ENCODE assay signal across 25 cellular contexts in the genomic region with DNA sequence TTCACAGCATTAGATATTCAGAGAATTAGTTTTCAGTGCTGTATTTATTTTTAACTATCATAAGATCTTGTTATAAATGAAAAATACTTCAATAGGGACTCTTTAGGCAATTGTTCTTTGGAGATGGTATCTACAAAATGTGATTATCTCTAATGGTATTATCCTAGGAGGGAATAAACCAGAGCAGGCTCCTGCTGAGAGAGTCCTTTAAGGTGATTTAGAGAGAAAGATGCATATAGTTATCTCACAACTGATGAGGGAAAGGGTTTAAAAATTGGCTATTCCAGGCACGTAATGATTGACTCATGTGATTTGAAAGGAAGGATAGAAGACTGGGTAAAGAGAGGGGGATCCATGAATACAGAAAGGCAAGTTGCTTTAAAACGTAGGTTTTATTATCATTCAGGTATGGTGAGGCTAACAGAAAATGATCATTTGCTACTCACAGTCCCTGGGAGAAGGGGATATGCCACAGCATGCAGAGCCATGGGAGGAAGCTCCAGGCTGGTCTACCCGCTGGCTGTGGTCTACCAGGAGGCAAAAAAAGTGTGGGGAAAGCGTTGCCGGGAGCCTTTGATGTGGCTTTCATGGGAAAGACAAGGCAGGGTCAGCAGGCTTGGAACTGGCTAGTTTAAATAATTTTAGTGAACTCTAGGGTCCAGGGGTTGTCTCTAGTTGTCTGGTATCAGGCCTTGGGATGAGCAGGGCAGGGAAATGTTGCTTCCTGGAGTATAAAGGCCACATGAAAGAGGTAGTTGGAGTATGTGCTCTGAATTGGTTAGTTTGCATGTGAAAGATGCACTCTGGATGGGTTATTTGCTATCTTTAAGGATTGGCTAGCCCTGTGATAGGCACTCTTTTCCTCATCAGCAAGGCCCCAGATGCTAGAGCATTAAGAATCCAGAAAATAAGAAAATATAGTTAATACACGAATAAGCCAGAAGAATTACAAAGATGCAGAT.
A peak's percentile ranks its signal among the peaks of the same experiment; 100 is the strongest.
DNase-seq lines count a peak whose midpoint lies in the region; ATAC-seq and TF ChIP-seq lines count a peak whose summit lies in the region.
"Had no signal": no experiment of that assay in that cellular context is flagged by ENCODE, and none has a peak within 500 bp of the region (broad histone marks: within the 10 kb centered on the region; RNA-seq: fewer than 3 reads in every experiment).

No MANE protein-coding gene starts in this region.

- TF ChIP-seq EP300 in tibial nerve (IDR thresholded peaks at IDR 0.05): no peak

- H3K27ac ChIP-seq in A673 (ENCODE audit: low read depth, low read length, poor library complexity, severe bottlenecking) (no peak overlapping the region), HUES48 (ENCODE audit: low read depth, low read length) (peak overlapping the region; percentile 18), iPS-20b (ENCODE audit: low read length) (peak overlapping the region; percentile 18), body of pancreas (no peak overlapping the region), tibial nerve (no peak overlapping the region), testis (no peak overlapping the region)
- H3K27ac ChIP-seq: C4-2B, PC-9, SK-N-MC had no signal

- no peaks in the 10 kb centered on the region for H3K27me3 Mint-ChIP-seq in WTC11 (ENCODE audit: low read depth)
- H3K27me3 Mint-ChIP-seq: CD8-positive, alpha-beta memory T cell had no signal

- WGBS in body of pancreas, 2 donors: 72 to 89% methylated on average over 5 to 6 of the region's 6 CpGs
- WGBS in tibial nerve, 2 donors: 76 to 94% methylated on average over 5 to 6 of the region's 6 CpGs
- WGBS in testis, 2 donors: 90 to 93% methylated on average over 5 of the region's 6 CpGs

- POLR2A ChIA-PET in A673 (lab: Charles Lee; ENCODE audit: low non-redundant PET) (no interaction called here), WTC11 (lab: Charles Lee) (no interaction called here)

- TF ChIP-seq CTCF in A673 (conservative IDR thresholded peaks at IDR 0.05; ENCODE audit: low read depth, low read length) (no peak), WTC11 (IDR thresholded peaks at IDR 0.05) (no peak), body of pancreas (IDR thresholded peaks at IDR 0.05) (no peak), tibial nerve (IDR thresholded peaks at IDR 0.05) (no peak), testis (IDR thresholded peaks at IDR 0.05) (no peak)

- H3K4me3 ChIP-seq in A673 (ENCODE audit: low read depth, low read length, poor library complexity, severe bottlenecking) (no peak overlapping the region), HUES48 (ENCODE audit: low read depth, low read length) (no peak overlapping the region), iPS-20b (ENCODE audit: low read length) (no peak overlapping the region), body of pancreas (no peak overlapping the region), tibial nerve (no peak overlapping the region), testis (no peak overlapping the region)
- H3K4me3 ChIP-seq: HAP-1, PC-9, SK-N-MC had no signal

- DNase-seq in A673 (ENCODE audit: low spot score): peak; percentile 5
- no peak for DNase-seq in WTC11 (ENCODE audit: low spot score)
- no peak for DNase-seq in body of pancreas
- no peak for DNase-seq in tibial nerve (ENCODE audit: low spot score in 2 of 2)
- DNase-seq in testis: no peak
- DNase-seq in superior temporal gyrus (ENCODE audit: extremely low spot score): no peak
- DNase-seq: 8988T; AML-193; Calu3; CD8-positive, alpha-beta memory T cell; DMS153; GDM1; Kasumi-1; NCI-H1694 treated with DMSO at 0.1 percent for 48 hours; NCI-H2081 treated with DMSO at 0.1 percent for 48 hours; NCI-H2171 treated with DMSO at 0.1 percent for 48 hours; NCI-H524 treated with DMSO at 0.1 percent for 48 hours; PC-9; RPMI8226; SHP77 had no signal

- H3K9me3 ChIP-seq in A673 (ENCODE audit: low read depth, low read length, poor library complexity, severe bottlenecking) (no peaks in the 10 kb centered on the region), HUES48 (ENCODE audit: control insufficient read depth, insufficient read depth, low read length) (no peaks in the 10 kb centered on the region), iPS-20b (ENCODE audit: insufficient read depth, low read depth, low read length) (no peaks in the 10 kb centered on the region), body of pancreas (no peaks in the 10 kb centered on the region), tibial nerve (no peaks in the 10 kb centered on the region), testis (no peaks in the 10 kb centered on the region)
- H3K9me3 ChIP-seq: HAP-1 had no signal

- intact Hi-C loops in A673 (cut with micrococcal nuclease; ENCODE audit: unreplicated experiment) (no loop called here), body of pancreas (cut with DNase I) (no loop called here), testis (cut with DNase I; ENCODE audit: low total_unique reads) (no loop called here)

- TF ChIP-seq POLR2A in body of pancreas (IDR thresholded peaks at IDR 0.05) (no peak), tibial nerve (IDR thresholded peaks at IDR 0.05) (no peak), testis (IDR thresholded peaks at IDR 0.05) (no peak)

- CTCF ChIA-PET in A673 (lab: Charles Lee) (no interaction called here), WTC11 (lab: Charles Lee) (no interaction called here)

- H3K4me1 Mint-ChIP-seq in WTC11: peaks cover 36% of the 10 kb centered on the region
- H3K4me1 Mint-ChIP-seq: CD8-positive, alpha-beta memory T cell had no signal

- H3K4me1 ChIP-seq in A673 (ENCODE audit: insufficient read depth, low read length, poor library complexity, severe bottlenecking) (no peaks in the 10 kb centered on the region), HUES48 (ENCODE audit: control insufficient read depth, insufficient read depth, low read length) (peaks cover 31% of the 10 kb centered on the region), iPS-20b (ENCODE audit: insufficient read depth, low read length) (peaks cover 22% of the 10 kb centered on the region; the same call in 1 of the 2 replicates), body of pancreas (peaks cover 15% of the 10 kb centered on the region), tibial nerve (no peaks in the 10 kb centered on the region), testis (no peaks in the 10 kb centered on the region)
- H3K4me1 ChIP-seq: HAP-1 had no signal

- H3K9ac ChIP-seq in HUES48 (ENCODE audit: low read depth, low read length) (no peak overlapping the region), iPS-20b (ENCODE audit: low read depth, low read length) (no peak overlapping the region)

- H3K4me3 Mint-ChIP-seq in WTC11: no peak overlapping the region
- H3K4me3 Mint-ChIP-seq: CD8-positive, alpha-beta memory T cell had no signal

- H3K9me3 Mint-ChIP-seq in WTC11: peaks cover 61% of the 10 kb centered on the region

- BruUV-seq in A673 (replicated peaks; lab: Mats Ljungman, UMichigan): no TSS peak

- H3K36me3 ChIP-seq in A673 (ENCODE audit: insufficient read depth, low read length, poor library complexity, severe bottlenecking) (no peaks in the 10 kb centered on the region), HUES48 (ENCODE audit: control insufficient read depth, insufficient read depth, low read length) (no peaks in the 10 kb centered on the region), iPS-20b (ENCODE audit: insufficient read depth, low read depth, low read length) (no peaks in the 10 kb centered on the region), body of pancreas (replicated peaks in 1 of 2; ENCODE audit: insufficient read depth in 1 of 2, low read depth in 2 of 2) (no peaks in the 10 kb centered on the region), tibial nerve (no peaks in the 10 kb centered on the region), testis (ENCODE audit: low read depth, missing control alignments) (no peaks in the 10 kb centered on the region)
- H3K36me3 ChIP-seq: HAP-1 had no signal

- peaks cover 23% of the 10 kb centered on the region for H3K36me3 Mint-ChIP-seq in WTC11

- no peaks in the 10 kb centered on the region for H3K27me3 ChIP-seq in A673 (replicated peaks; ENCODE audit: insufficient read depth, low read depth, low read length, poor library complexity)
- no peaks in the 10 kb centered on the region for H3K27me3 ChIP-seq in HUES48 (ENCODE audit: control insufficient read depth, insufficient read depth, low read length)
- no peaks in the 10 kb centered on the region for H3K27me3 ChIP-seq in iPS-20b (ENCODE audit: insufficient read depth, low read length)
- H3K27me3 ChIP-seq in body of pancreas: no peaks in the 10 kb centered on the region
- H3K27me3 ChIP-seq in tibial nerve: no peaks in the 10 kb centered on the region
- H3K27me3 ChIP-seq in testis: no peaks in the 10 kb centered on the region

- H3K27ac Mint-ChIP-seq in WTC11: no peak overlapping the region; the same call in 1 of the 2 replicates
- H3K27ac Mint-ChIP-seq: CD8-positive, alpha-beta memory T cell had no signal

- ATAC-seq in WTC11: peak; percentile 84
- ATAC-seq in body of pancreas: no peak

TF ChIP-seq in WTC11, 78 proteins besides CTCF, POLR2A, EP300 and RAD21:
- TF ChIP-seq, protein P1, sequence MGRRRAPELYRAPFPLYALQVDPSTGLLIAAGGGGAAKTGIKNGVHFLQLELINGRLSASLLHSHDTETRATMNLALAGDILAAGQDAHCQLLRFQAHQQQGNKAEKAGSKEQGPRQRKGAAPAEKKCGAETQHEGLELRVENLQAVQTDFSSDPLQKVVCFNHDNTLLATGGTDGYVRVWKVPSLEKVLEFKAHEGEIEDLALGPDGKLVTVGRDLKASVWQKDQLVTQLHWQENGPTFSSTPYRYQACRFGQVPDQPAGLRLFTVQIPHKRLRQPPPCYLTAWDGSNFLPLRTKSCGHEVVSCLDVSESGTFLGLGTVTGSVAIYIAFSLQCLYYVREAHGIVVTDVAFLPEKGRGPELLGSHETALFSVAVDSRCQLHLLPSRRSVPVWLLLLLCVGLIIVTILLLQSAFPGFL (CRISPR knock-in tag; IDR thresholded peaks at IDR 0.05; ENCODE audit: borderline replicate concordance): no peak
- TF ChIP-seq ZNF232 (CRISPR knock-in tag; IDR thresholded peaks at IDR 0.05) (no peak), ATF6 (CRISPR knock-in tag; IDR thresholded peaks at IDR 0.05) (no peak), ATF1 (CRISPR knock-in tag; IDR thresholded peaks at IDR 0.05) (no peak)
TF ChIP-seq in WTC11: peak in this region for 0.

Comparison
In these comparisons a context has a peak if more than half of its experiments do, and no peak if none do; other contexts are left out.
1. H3K27ac ChIP-seq: peak in HUES48 (single experiment) and iPS-20b (single experiment); none in A673 (single experiment), body of pancreas (0 of 4), tibial nerve (0 of 4) and testis (0 of 2).